ENCODE assay signal across 15 cellular contexts in genomic region chr2:218075975-218076811, GRCh38. TPM values are rescaled to one million over a fixed set of nuclear protein-coding genes. Genes with fewer than 3 reads are reported as not detected.
"Had no signal": no experiment of that assay in that cellular context is flagged by ENCODE, and none has a peak within 500 bp of the region (broad histone marks: within the 10 kb centered on the region; RNA-seq: fewer than 3 reads in every experiment).

No MANE protein-coding gene starts in this region.

- ATAC-seq: activated CD4-positive, CD25-positive, alpha-beta regulatory T cell treated with anti-CD3 and anti-CD28 coated beads, Interleukin-2, amount 50 U/mL, for 24 hours; lower lobe of right lung had no signal

- H3K27ac ChIP-seq: adrenal gland, colonic mucosa, lower lobe of right lung, parathyroid adenoma, skin epidermis, thyroid gland, uterus had no signal

- H3K79me2 ChIP-seq: parathyroid adenoma had no signal

- H3K9ac ChIP-seq: parathyroid adenoma had no signal

- H3K27me3 ChIP-seq: adrenal gland, colonic mucosa, thyroid gland, uterus had no signal

- DNase-seq: activated naive CD4-positive, alpha-beta T cell treated with anti-CD3 and anti-CD28 coated beads, Interleukin-2, amount 50 U/mL, for 16 hours; activated T-cell treated with anti-CD3 and anti-CD28 coated beads, Interleukin-2, amount 50 U/mL, for 1 hour; caudate nucleus; colonic mucosa; effector CD4-positive, alpha-beta T cell; lower lobe of right lung; naive B cell; stimulated activated CD4-positive, alpha-beta T cell treated with anti-CD3 and anti-CD28 coated beads, Interleukin-4, amount 100 ng/mL, for 4 hours; thyroid gland; uterus had no signal

- H3K9me3 ChIP-seq: adrenal gland, colonic mucosa, lower lobe of right lung, thyroid gland, uterus had no signal

- H2AFZ ChIP-seq: parathyroid adenoma had no signal

- H3K36me3 ChIP-seq: adrenal gland, colonic mucosa, lower lobe of right lung, thyroid gland, uterus had no signal

- H3K4me3 ChIP-seq: adrenal gland, colonic mucosa, lower lobe of right lung, skin epidermis, thyroid gland, uterus had no signal

- H3K4me1 ChIP-seq: adrenal gland, colonic mucosa, lower lobe of right lung, parathyroid adenoma, thyroid gland, uterus had no signal

RNA-seq across cellular contexts. Expression of gene RUFY4, which starts 7.1 kb away (rescaled TPM):
- total RNA-seq: colonic mucosa, lower lobe of right lung, renal cortical epithelial cell, thyroid gland had no signal

RNA-seq across cellular contexts. Expression of gene CXCR2, which starts 49.6 kb away (rescaled TPM):
- total RNA-seq: renal cortical epithelial cell had no signal
